In the genomic region with DNA sequence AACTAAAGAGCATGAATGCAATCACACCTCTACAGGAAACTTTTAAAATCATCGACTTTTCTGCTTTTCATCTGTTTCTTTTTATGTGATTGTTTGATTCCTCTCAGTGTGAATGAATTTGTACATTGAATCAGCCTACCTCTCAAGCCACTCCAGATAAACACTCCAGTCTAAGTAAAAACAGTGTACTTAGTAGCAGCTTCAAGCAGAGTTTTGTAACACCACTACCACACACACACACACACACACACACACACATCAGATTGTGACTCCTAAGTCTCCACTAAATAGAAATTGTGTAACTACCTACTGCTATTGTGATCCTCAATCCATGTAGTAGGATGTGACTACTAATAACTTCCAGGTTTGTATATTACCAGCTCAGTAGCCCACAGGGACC, we compare ENCODE assay signal across 18 cellular contexts.
"Had no signal": no experiment of that assay in that cellular context is flagged by ENCODE, and none has a peak within 500 bp of the region (broad histone marks: within the 10 kb centered on the region; RNA-seq: fewer than 3 reads in every experiment).

No MANE protein-coding gene starts in this region.

- H3K27ac Mint-ChIP-seq: activated CD8-positive, alpha-beta memory T cell treated with anti-CD3 and anti-CD28 coated beads, Interleukin-2, amount 10 ng/mL, durations not matched to agents 7 days and 5 days; activated naive CD4-positive, alpha-beta T cell treated with anti-CD3 and anti-CD28 coated beads, Interleukin-2, amount 50 U/mL, for 72 hours; stimulated activated naive B cell treated with anti-CD40 and anti-IgM and Interleukin-4, amounts not matched to agents 10 μg/mL and 1 μg/mL and 100 μg/mL, for 72 hours had no signal

- H3K4me1 Mint-ChIP-seq: stimulated activated naive B cell treated with anti-CD40 and anti-IgM and Interleukin-4, amounts not matched to agents 10 μg/mL and 1 μg/mL and 100 μg/mL, for 72 hours had no signal

- DNase-seq: activated CD4-positive, alpha-beta T cell treated with anti-CD3 and anti-CD28 coated beads, Interleukin-2, amount 50 U/mL, for 1 hour; activated CD8-positive, alpha-beta memory T cell treated with anti-CD3 and anti-CD28 coated beads, Interleukin-2, amount 10 ng/mL, durations not matched to agents 7 days and 5 days; activated T-cell treated with anti-CD3 and anti-CD28 coated beads, Interleukin-2, amount 50 U/mL, for 1 hour; amniotic stem cell; central memory CD4-positive, alpha-beta T cell; esophagus squamous epithelium; gastrocnemius medialis; heart left ventricle; left colon; mammary epithelial cell; stimulated activated CD4-positive, alpha-beta T cell treated with anti-CD3 and anti-CD28 coated beads, Interleukin-2, amount 100 ng/mL, for 48 hours; stimulated activated naive B cell treated with anti-CD40 and anti-IgM and Interleukin-4, amounts not matched to agents 10 μg/mL and 1 μg/mL and 100 μg/mL, for 72 hours; T-helper 9 cell; tibial artery; uterus had no signal

- H3K27ac ChIP-seq: coronary artery, esophagus squamous epithelium, gastrocnemius medialis, heart left ventricle, right atrium auricular region, tibial artery, uterus had no signal

- H3K4me3 ChIP-seq: coronary artery, esophagus squamous epithelium, gastrocnemius medialis, heart left ventricle, right atrium auricular region, tibial artery, uterus had no signal

- H3K27me3 ChIP-seq: esophagus squamous epithelium, gastrocnemius medialis, heart left ventricle, right atrium auricular region, tibial artery, uterus had no signal

- H3K9me3 Mint-ChIP-seq: activated naive CD4-positive, alpha-beta T cell treated with anti-CD3 and anti-CD28 coated beads, Interleukin-2, amount 50 U/mL, for 72 hours; stimulated activated naive B cell treated with anti-CD40 and anti-IgM and Interleukin-4, amounts not matched to agents 10 μg/mL and 1 μg/mL and 100 μg/mL, for 72 hours had no signal

- ATAC-seq: activated CD8-positive, alpha-beta memory T cell treated with anti-CD3 and anti-CD28 coated beads, Interleukin-2, amount 10 ng/mL, durations not matched to agents 7 days and 5 days; activated naive CD4-positive, alpha-beta T cell treated with anti-CD3 and anti-CD28 coated beads, Interleukin-2, amount 50 U/mL, for 72 hours; gastrocnemius medialis; heart left ventricle; left colon; stimulated activated naive B cell treated with anti-CD40 and anti-IgM and Interleukin-4, amounts not matched to agents 10 μg/mL and 1 μg/mL and 100 μg/mL, for 72 hours had no signal

- H3K9me3 ChIP-seq: esophagus squamous epithelium, gastrocnemius medialis, heart left ventricle, right atrium auricular region, tibial artery, uterus had no signal

- H3K36me3 ChIP-seq: uterus had no signal

- H3K4me3 Mint-ChIP-seq: activated CD8-positive, alpha-beta memory T cell treated with anti-CD3 and anti-CD28 coated beads, Interleukin-2, amount 10 ng/mL, durations not matched to agents 7 days and 5 days; stimulated activated naive B cell treated with anti-CD40 and anti-IgM and Interleukin-4, amounts not matched to agents 10 μg/mL and 1 μg/mL and 100 μg/mL, for 72 hours had no signal

- H3K27me3 Mint-ChIP-seq: activated CD8-positive, alpha-beta memory T cell treated with anti-CD3 and anti-CD28 coated beads, Interleukin-2, amount 10 ng/mL, durations not matched to agents 7 days and 5 days; stimulated activated naive B cell treated with anti-CD40 and anti-IgM and Interleukin-4, amounts not matched to agents 10 μg/mL and 1 μg/mL and 100 μg/mL, for 72 hours had no signal

- H3K4me1 ChIP-seq: esophagus squamous epithelium, right atrium auricular region, tibial artery, uterus had no signal
